ENCODE assay signal across 1 cellular context in the genomic region with DNA sequence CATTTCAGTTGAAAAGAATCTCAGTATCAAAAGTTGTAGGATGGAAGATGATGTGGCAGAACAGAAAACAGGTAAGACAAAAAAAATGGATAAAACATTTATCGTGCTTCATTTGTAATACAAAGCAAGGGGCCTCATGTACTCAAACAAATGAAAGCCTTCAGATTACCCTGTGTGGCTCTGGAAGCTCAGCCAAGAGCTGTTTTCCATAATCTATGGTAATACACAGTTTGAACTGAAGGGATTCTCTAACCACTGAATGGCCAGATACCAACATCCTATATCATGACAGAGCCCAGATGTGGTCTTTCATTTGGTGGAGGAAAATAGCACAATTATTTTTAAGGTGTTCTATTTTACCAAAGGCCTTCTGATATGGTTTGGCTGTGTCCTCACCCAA.
TF ChIP-seq lines count a peak whose summit lies in the region.

No MANE protein-coding gene starts in this region.

TF ChIP-seq in GM23338, 12 proteins besides CTCF, POLR2A, EP300 and RAD21 (continued from another document):
- TF ChIP-seq, protein P1, sequence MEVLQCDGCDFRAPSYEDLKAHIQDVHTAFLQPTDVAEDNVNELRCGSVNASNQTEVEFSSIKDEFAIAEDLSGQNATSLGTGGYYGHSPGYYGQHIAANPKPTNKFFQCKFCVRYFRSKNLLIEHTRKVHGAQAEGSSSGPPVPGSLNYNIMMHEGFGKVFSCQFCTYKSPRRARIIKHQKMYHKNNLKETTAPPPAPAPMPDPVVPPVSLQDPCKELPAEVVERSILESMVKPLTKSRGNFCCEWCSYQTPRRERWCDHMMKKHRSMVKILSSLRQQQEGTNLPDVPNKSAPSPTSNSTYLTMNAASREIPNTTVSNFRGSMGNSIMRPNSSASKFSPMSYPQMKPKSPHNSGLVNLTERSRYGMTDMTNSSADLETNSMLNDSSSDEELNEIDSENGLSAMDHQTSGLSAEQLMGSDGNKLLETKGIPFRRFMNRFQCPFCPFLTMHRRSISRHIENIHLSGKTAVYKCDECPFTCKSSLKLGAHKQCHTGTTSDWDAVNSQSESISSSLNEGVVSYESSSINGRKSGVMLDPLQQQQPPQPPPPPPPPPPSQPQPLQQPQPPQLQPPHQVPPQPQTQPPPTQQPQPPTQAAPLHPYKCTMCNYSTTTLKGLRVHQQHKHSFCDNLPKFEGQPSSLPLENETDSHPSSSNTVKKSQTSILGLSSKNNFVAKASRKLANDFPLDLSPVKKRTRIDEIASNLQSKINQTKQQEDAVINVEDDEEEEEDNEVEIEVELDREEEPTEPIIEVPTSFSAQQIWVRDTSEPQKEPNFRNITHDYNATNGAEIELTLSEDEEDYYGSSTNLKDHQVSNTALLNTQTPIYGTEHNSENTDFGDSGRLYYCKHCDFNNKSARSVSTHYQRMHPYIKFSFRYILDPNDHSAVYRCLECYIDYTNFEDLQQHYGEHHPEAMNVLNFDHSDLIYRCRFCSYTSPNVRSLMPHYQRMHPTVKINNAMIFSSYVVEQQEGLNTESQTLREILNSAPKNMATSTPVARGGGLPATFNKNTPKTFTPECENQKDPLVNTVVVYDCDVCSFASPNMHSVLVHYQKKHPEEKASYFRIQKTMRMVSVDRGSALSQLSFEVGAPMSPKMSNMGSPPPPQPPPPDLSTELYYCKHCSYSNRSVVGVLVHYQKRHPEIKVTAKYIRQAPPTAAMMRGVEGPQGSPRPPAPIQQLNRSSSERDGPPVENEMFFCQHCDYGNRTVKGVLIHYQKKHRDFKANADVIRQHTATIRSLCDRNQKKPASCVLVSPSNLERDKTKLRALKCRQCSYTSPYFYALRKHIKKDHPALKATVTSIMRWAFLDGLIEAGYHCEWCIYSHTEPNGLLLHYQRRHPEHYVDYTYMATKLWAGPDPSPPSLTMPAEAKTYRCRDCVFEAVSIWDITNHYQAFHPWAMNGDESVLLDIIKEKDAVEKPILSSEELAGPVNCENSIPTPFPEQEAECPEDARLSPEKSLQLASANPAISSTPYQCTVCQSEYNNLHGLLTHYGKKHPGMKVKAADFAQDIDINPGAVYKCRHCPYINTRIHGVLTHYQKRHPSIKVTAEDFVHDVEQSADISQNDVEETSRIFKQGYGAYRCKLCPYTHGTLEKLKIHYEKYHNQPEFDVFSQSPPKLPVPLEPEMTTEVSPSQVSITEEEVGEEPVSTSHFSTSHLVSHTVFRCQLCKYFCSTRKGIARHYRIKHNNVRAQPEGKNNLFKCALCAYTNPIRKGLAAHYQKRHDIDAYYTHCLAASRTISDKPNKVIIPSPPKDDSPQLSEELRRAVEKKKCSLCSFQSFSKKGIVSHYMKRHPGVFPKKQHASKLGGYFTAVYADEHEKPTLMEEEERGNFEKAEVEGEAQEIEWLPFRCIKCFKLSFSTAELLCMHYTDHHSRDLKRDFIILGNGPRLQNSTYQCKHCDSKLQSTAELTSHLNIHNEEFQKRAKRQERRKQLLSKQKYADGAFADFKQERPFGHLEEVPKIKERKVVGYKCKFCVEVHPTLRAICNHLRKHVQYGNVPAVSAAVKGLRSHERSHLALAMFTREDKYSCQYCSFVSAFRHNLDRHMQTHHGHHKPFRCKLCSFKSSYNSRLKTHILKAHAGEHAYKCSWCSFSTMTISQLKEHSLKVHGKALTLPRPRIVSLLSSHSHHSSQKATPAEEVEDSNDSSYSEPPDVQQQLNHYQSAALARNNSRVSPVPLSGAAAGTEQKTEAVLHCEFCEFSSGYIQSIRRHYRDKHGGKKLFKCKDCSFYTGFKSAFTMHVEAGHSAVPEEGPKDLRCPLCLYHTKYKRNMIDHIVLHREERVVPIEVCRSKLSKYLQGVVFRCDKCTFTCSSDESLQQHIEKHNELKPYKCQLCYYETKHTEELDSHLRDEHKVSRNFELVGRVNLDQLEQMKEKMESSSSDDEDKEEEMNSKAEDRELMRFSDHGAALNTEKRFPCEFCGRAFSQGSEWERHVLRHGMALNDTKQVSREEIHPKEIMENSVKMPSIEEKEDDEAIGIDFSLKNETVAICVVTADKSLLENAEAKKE (CRISPR knock-in tag; IDR thresholded peaks at IDR 0.05) = peak; percentile 67
